22 cellular contexts compared by ENCODE assay signal in the genomic region with DNA sequence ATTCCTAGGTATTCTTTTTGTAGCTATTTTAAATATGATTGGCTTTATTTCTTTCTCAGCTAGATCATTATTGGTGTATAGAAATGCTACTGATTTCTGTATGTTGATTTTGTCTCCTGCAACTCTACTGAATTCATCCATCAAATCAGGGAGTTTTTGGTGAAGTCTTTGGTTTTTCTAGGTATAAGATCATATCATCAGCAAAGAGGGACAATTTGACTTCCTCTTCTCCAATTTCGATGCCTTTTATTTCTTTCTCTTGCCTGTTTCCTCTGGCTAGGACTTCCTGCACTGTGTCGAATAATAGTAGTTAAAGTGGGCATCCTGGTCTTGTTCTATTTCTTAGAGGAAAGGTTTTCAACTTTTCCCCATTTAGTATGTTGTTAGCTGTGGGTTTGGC.
"Had no signal": no experiment of that assay in that cellular context is flagged by ENCODE, and none has a peak within 500 bp of the region (broad histone marks: within the 10 kb centered on the region; RNA-seq: fewer than 3 reads in every experiment).

No MANE protein-coding gene starts in this region.

- H3K4me3 Mint-ChIP-seq: dendritic cell treated with granulocyte-macrophage colony-stimulating factor and Interleukin-4, amounts not matched to agents 40 ng/mL and 50 ng/mL, for 4 days; effector memory CD8-positive, alpha-beta T cell; memory B cell; mesothelial cell of epicardium; natural killer cell; neural crest cell; stimulated activated naive B cell treated with anti-CD40 and anti-IgM and Interleukin-4, amounts not matched to agents 10 μg/mL and 1 μg/mL and 100 μg/mL, for 72 hours; stimulated activated naive CD8-positive, alpha-beta T cell treated with anti-CD3 and anti-CD28 coated beads, Interleukin-15, amount 100 ng/mL, for 72 hours had no signal

- H3K27me3 ChIP-seq: esophagus squamous epithelium, hepatocyte, right atrium auricular region, sigmoid colon, transverse colon had no signal

- H3K79me2 ChIP-seq: hepatocyte had no signal

- H3K4me2 ChIP-seq: hepatocyte had no signal

- H3K4me1 ChIP-seq: esophagus squamous epithelium, left ventricle myocardium inferior, lower lobe of right lung, right atrium auricular region, sigmoid colon, transverse colon had no signal

- H3K27me3 Mint-ChIP-seq: dendritic cell treated with granulocyte-macrophage colony-stimulating factor and Interleukin-4, amounts not matched to agents 40 ng/mL and 50 ng/mL, for 4 days; effector memory CD8-positive, alpha-beta T cell; memory B cell; stimulated activated naive B cell treated with anti-CD40 and anti-IgM and Interleukin-4, amounts not matched to agents 10 μg/mL and 1 μg/mL and 100 μg/mL, for 72 hours; stimulated activated naive CD8-positive, alpha-beta T cell treated with anti-CD3 and anti-CD28 coated beads, Interleukin-15, amount 100 ng/mL, for 72 hours had no signal

- H3K4me1 Mint-ChIP-seq: neural crest cell had no signal

- H2AFZ ChIP-seq: hepatocyte had no signal

- ATAC-seq: effector memory CD8-positive, alpha-beta T cell; left cardiac atrium; lower lobe of right lung; natural killer cell; stimulated activated naive CD8-positive, alpha-beta T cell treated with anti-CD3 and anti-CD28 coated beads, Interleukin-15, amount 100 ng/mL, for 72 hours had no signal

- H3K36me3 ChIP-seq: esophagus squamous epithelium, left ventricle myocardium inferior, lower lobe of right lung, right atrium auricular region, sigmoid colon, thoracic aorta, transverse colon had no signal

- H3K9me3 Mint-ChIP-seq: dendritic cell treated with granulocyte-macrophage colony-stimulating factor and Interleukin-4, amounts not matched to agents 40 ng/mL and 50 ng/mL, for 4 days; effector memory CD8-positive, alpha-beta T cell; memory B cell; mesothelial cell of epicardium; natural killer cell; neural crest cell; stimulated activated naive B cell treated with anti-CD40 and anti-IgM and Interleukin-4, amounts not matched to agents 10 μg/mL and 1 μg/mL and 100 μg/mL, for 72 hours; stimulated activated naive CD8-positive, alpha-beta T cell treated with anti-CD3 and anti-CD28 coated beads, Interleukin-15, amount 100 ng/mL, for 72 hours had no signal

- H3K27ac Mint-ChIP-seq: dendritic cell treated with granulocyte-macrophage colony-stimulating factor and Interleukin-4, amounts not matched to agents 40 ng/mL and 50 ng/mL, for 4 days; effector memory CD8-positive, alpha-beta T cell; memory B cell; mesothelial cell of epicardium; natural killer cell; stimulated activated naive B cell treated with anti-CD40 and anti-IgM and Interleukin-4, amounts not matched to agents 10 μg/mL and 1 μg/mL and 100 μg/mL, for 72 hours had no signal

- H3K4me3 ChIP-seq: esophagus squamous epithelium, hepatocyte, left ventricle myocardium inferior, lower lobe of right lung, right atrium auricular region, sigmoid colon, skin epidermis, thoracic aorta, transverse colon had no signal

- H3K36me3 Mint-ChIP-seq: memory B cell; natural killer cell; stimulated activated naive B cell treated with anti-CD40 and anti-IgM and Interleukin-4, amounts not matched to agents 10 μg/mL and 1 μg/mL and 100 μg/mL, for 72 hours had no signal

- H3K27ac ChIP-seq: esophagus squamous epithelium, hepatocyte, left ventricle myocardium inferior, lower lobe of right lung, right atrium auricular region, sigmoid colon, skin epidermis, thoracic aorta, transverse colon had no signal

- H3K9me3 ChIP-seq: esophagus squamous epithelium, lower lobe of right lung, right atrium auricular region, sigmoid colon, thoracic aorta, transverse colon had no signal

- DNase-seq: effector memory CD8-positive, alpha-beta T cell; esophagus squamous epithelium; foreskin fibroblast; kidney; left cardiac atrium; left ventricle myocardium inferior; lower lobe of right lung; natural killer cell; sigmoid colon; stimulated activated CD4-positive, alpha-beta T cell treated with anti-CD3 and anti-CD28 coated beads, Interleukin-2, amount 100 ng/mL, for 24 hours; stimulated activated CD4-positive, alpha-beta T cell treated with anti-CD3 and anti-CD28 coated beads, Interleukin-4, amount 100 ng/mL, for 4 hours; stimulated activated naive B cell treated with anti-CD40 and anti-IgM and Interleukin-4, amounts not matched to agents 10 μg/mL and 1 μg/mL and 100 μg/mL, for 72 hours; stimulated activated naive CD8-positive, alpha-beta T cell treated with anti-CD3 and anti-CD28 coated beads, Interleukin-15, amount 100 ng/mL, for 72 hours; transverse colon had no signal
